ENCODE assay signal across 30 cellular contexts in the genomic region with DNA sequence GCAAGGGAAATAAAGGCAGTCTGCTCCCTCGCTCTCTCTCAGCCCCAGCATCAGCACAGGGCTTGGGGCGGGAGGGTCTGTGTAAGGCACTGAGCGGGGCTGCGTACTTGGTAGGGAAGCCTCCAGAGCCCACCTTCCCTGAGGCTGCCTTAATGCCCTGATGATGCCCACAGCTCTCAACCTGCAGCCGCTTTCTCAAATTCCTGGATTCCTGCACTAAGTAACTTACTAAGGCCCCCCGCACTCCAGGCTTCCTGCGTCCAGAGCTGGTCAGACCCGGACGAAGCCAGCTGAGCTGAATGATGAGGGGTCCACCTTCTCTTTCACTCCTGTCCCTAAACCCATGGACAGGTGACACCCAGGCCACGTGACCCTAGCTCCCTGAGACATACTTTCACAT.
"Had no signal": no experiment of that assay in that cellular context is flagged by ENCODE, and none has a peak within 500 bp of the region (broad histone marks: within the 10 kb centered on the region; RNA-seq: fewer than 3 reads in every experiment).

No MANE protein-coding gene starts in this region.

- H3K4me3 Mint-ChIP-seq: activated CD4-positive, alpha-beta memory T cell treated with anti-CD3 and anti-CD28 coated beads, Interleukin-2, amount 10 ng/mL, durations not matched to agents 7 days and 5 days; activated CD4-positive, alpha-beta T cell treated with anti-CD3 and anti-CD28 coated beads, Interleukin-2, amount 10 ng/mL, durations not matched to agents 7 days and 5 days; activated naive CD4-positive, alpha-beta T cell treated with anti-CD3 and anti-CD28 coated beads, Interleukin-2, amount 10 ng/mL, durations not matched to agents 7 days and 5 days; activated naive CD8-positive, alpha-beta T cell treated with anti-CD3 and anti-CD28 coated beads, Interleukin-2, amount 10 ng/mL, durations not matched to agents 7 days and 5 days; activated T-cell treated with anti-CD3 and anti-CD28 coated beads, Interleukin-2, amount 50 U/mL, for 24 hours; activated T-cell treated with anti-CD3 and anti-CD28 coated beads, Interleukin-2, amount 50 U/mL, for 72 hours; brain; effector memory CD8-positive, alpha-beta T cell had no signal

- H3K27me3 ChIP-seq: ascending aorta, foreskin keratinocyte had no signal

- H3K4me1 Mint-ChIP-seq: activated CD4-positive, alpha-beta memory T cell treated with anti-CD3 and anti-CD28 coated beads, Interleukin-2, amount 10 ng/mL, durations not matched to agents 7 days and 5 days; activated CD4-positive, alpha-beta T cell treated with anti-CD3 and anti-CD28 coated beads, Interleukin-2, amount 10 ng/mL, durations not matched to agents 7 days and 5 days; activated naive CD4-positive, alpha-beta T cell treated with anti-CD3 and anti-CD28 coated beads, Interleukin-2, amount 10 ng/mL, durations not matched to agents 7 days and 5 days; activated naive CD8-positive, alpha-beta T cell treated with anti-CD3 and anti-CD28 coated beads, Interleukin-2, amount 10 ng/mL, durations not matched to agents 7 days and 5 days; brain had no signal

- H3K36me3 ChIP-seq: ascending aorta, breast epithelium, cardiac muscle cell, esophagus muscularis mucosa, gastrocnemius medialis had no signal

- H3K27ac Mint-ChIP-seq: activated CD4-positive, alpha-beta memory T cell treated with anti-CD3 and anti-CD28 coated beads, Interleukin-2, amount 10 ng/mL, durations not matched to agents 7 days and 5 days; activated CD4-positive, alpha-beta T cell treated with anti-CD3 and anti-CD28 coated beads, Interleukin-2, amount 10 ng/mL, durations not matched to agents 7 days and 5 days; activated naive CD4-positive, alpha-beta T cell treated with anti-CD3 and anti-CD28 coated beads, Interleukin-2, amount 10 ng/mL, durations not matched to agents 7 days and 5 days; activated naive CD4-positive, alpha-beta T cell treated with anti-CD3 and anti-CD28 coated beads, Interleukin-2, amount 50 U/mL, for 72 hours; activated naive CD8-positive, alpha-beta T cell treated with anti-CD3 and anti-CD28 coated beads, Interleukin-2, amount 10 ng/mL, durations not matched to agents 7 days and 5 days; activated T-cell treated with anti-CD3 and anti-CD28 coated beads, Interleukin-2, amount 50 U/mL, for 24 hours; activated T-cell treated with anti-CD3 and anti-CD28 coated beads, Interleukin-2, amount 50 U/mL, for 72 hours; brain; effector memory CD8-positive, alpha-beta T cell had no signal

- H3K9me3 ChIP-seq: ascending aorta, breast epithelium, esophagus muscularis mucosa, gastrocnemius medialis had no signal

- ATAC-seq: activated naive CD4-positive, alpha-beta T cell treated with anti-CD3 and anti-CD28 coated beads, Interleukin-2, amount 50 U/mL, for 72 hours; activated T-cell treated with anti-CD3 and anti-CD28 coated beads, Interleukin-2, amount 50 U/mL, for 72 hours; effector memory CD8-positive, alpha-beta T cell; foreskin keratinocyte; gastrocnemius medialis had no signal

- H3K36me3 Mint-ChIP-seq: activated naive CD4-positive, alpha-beta T cell treated with anti-CD3 and anti-CD28 coated beads, Interleukin-2, amount 10 ng/mL, durations not matched to agents 7 days and 5 days; activated naive CD4-positive, alpha-beta T cell treated with anti-CD3 and anti-CD28 coated beads, Interleukin-2, amount 50 U/mL, for 72 hours; activated naive CD8-positive, alpha-beta T cell treated with anti-CD3 and anti-CD28 coated beads, Interleukin-2, amount 10 ng/mL, durations not matched to agents 7 days and 5 days; brain had no signal

- H3K27me3 Mint-ChIP-seq: brain had no signal

- H3K27ac ChIP-seq: ascending aorta, breast epithelium, cardiac muscle cell, esophagus muscularis mucosa, foreskin keratinocyte, gastrocnemius medialis had no signal

- DNase-seq: activated CD4-positive, alpha-beta memory T cell treated with anti-CD3 and anti-CD28 coated beads, Interleukin-2, amount 10 ng/mL, durations not matched to agents 7 days and 5 days; activated CD4-positive, alpha-beta T cell treated with anti-CD3 and anti-CD28 coated beads for 1 hour; activated CD4-positive, alpha-beta T cell treated with anti-CD3 and anti-CD28 coated beads for 4 hours; activated CD4-positive, alpha-beta T cell treated with anti-CD3 and anti-CD28 coated beads, Interleukin-2, amount 10 ng/mL, durations not matched to agents 7 days and 5 days; activated CD4-positive, alpha-beta T cell treated with anti-CD3 and anti-CD28 coated beads, Interleukin-2, amount 50 U/mL, for 4 hours; activated CD8-positive, alpha-beta memory T cell treated with anti-CD3 and anti-CD28 coated beads, Interleukin-2, amount 50 U/mL, for 48 hours; activated gamma-delta T cell; activated naive CD4-positive, alpha-beta T cell; activated naive CD4-positive, alpha-beta T cell treated with anti-CD3 and anti-CD28 coated beads, Interleukin-2, amount 10 ng/mL, durations not matched to agents 7 days and 5 days; activated naive CD8-positive, alpha-beta T cell treated with anti-CD3 and anti-CD28 coated beads, Interleukin-2, amount 10 ng/mL, durations not matched to agents 7 days and 5 days; activated T-cell treated with anti-CD3 and anti-CD28 coated beads for 4 hours; activated T-cell treated with anti-CD3 and anti-CD28 coated beads, Interleukin-2, amount 50 U/mL, for 24 hours; activated T-cell treated with anti-CD3 and anti-CD28 coated beads, Interleukin-2, amount 50 U/mL, for 72 hours; central memory CD4-positive, alpha-beta T cell; cerebellar nuclear complex; cortex of kidney; dermis blood vessel endothelial cell; effector CD4-positive, alpha-beta T cell; effector memory CD8-positive, alpha-beta T cell; erythroblast; foreskin keratinocyte; gastrocnemius medialis; glutamatergic neuron; T-helper 2 cell had no signal

- H3K4me3 ChIP-seq: ascending aorta, breast epithelium, cardiac muscle cell, esophagus muscularis mucosa, gastrocnemius medialis had no signal

- H3K9me3 Mint-ChIP-seq: activated CD4-positive, alpha-beta memory T cell treated with anti-CD3 and anti-CD28 coated beads, Interleukin-2, amount 10 ng/mL, durations not matched to agents 7 days and 5 days; activated CD4-positive, alpha-beta T cell treated with anti-CD3 and anti-CD28 coated beads, Interleukin-2, amount 10 ng/mL, durations not matched to agents 7 days and 5 days; activated naive CD4-positive, alpha-beta T cell treated with anti-CD3 and anti-CD28 coated beads, Interleukin-2, amount 10 ng/mL, durations not matched to agents 7 days and 5 days; activated naive CD4-positive, alpha-beta T cell treated with anti-CD3 and anti-CD28 coated beads, Interleukin-2, amount 50 U/mL, for 72 hours; activated naive CD8-positive, alpha-beta T cell treated with anti-CD3 and anti-CD28 coated beads, Interleukin-2, amount 10 ng/mL, durations not matched to agents 7 days and 5 days; activated T-cell treated with anti-CD3 and anti-CD28 coated beads, Interleukin-2, amount 50 U/mL, for 24 hours; activated T-cell treated with anti-CD3 and anti-CD28 coated beads, Interleukin-2, amount 50 U/mL, for 72 hours; effector memory CD8-positive, alpha-beta T cell had no signal

- H3K4me1 ChIP-seq: ascending aorta, breast epithelium, esophagus muscularis mucosa, foreskin keratinocyte, gastrocnemius medialis had no signal
